Comparison of ENCODE assay signal across 1 cellular context in the genomic region with DNA sequence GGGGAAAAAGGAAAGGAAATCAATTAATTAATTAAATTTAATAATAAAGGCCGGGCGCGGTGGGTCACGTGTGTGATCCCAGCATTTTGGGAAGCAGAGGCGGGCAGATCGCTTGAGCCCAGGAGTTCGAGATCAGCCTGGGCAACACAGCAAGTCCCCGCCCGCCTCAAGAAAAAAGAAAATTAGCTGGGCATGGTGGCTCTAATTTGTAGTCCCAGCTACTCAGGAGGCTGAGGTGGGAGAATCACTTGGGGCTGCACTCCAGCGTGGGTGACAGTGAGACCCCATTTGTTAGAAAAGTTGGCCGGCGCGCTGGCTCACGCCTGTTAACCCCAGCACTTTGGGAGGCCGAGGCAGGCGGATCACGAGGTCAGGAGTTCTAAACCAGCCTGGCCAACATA.
TF ChIP-seq lines count a peak whose summit lies in the region.

No MANE protein-coding gene starts in this region.

TF ChIP-seq in K562, 482 proteins besides CTCF, POLR2A, EP300 and RAD21:
- TF ChIP-seq ZC3H8 (IDR thresholded peaks at IDR 0.05) = no peak
- no peak for TF ChIP-seq PYGO2 (tag; IDR thresholded peaks at IDR 0.05)
- no peak for TF ChIP-seq CCNT2 (IDR thresholded peaks at IDR 0.05; ENCODE audit: borderline replicate concordance, extremely low read depth, insufficient read length, low read depth, low read length)
- TF ChIP-seq CBX2 (IDR thresholded peaks at IDR 0.05; ENCODE audit: insufficient read depth, low read length, poor library complexity, severe bottlenecking) = no peak
- no peak for TF ChIP-seq C11orf30 (IDR thresholded peaks at IDR 0.05; ENCODE audit: low read depth)
- no peak for TF ChIP-seq THRAP3 (IDR thresholded peaks at IDR 0.05; ENCODE audit: borderline replicate concordance)
- TF ChIP-seq, protein P1, sequence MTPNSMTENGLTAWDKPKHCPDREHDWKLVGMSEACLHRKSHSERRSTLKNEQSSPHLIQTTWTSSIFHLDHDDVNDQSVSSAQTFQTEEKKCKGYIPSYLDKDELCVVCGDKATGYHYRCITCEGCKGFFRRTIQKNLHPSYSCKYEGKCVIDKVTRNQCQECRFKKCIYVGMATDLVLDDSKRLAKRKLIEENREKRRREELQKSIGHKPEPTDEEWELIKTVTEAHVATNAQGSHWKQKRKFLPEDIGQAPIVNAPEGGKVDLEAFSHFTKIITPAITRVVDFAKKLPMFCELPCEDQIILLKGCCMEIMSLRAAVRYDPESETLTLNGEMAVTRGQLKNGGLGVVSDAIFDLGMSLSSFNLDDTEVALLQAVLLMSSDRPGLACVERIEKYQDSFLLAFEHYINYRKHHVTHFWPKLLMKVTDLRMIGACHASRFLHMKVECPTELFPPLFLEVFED (CRISPR knock-in tag; conservative IDR thresholded peaks at IDR 0.05) = no peak
- TF ChIP-seq RCOR1 (IDR thresholded peaks at IDR 0.05; ENCODE audit: borderline replicate concordance in 1 of 2, low read depth in 2 of 2, low read length in 2 of 2) = no peak
- no peak for TF ChIP-seq ZNF766 (CRISPR knock-in tag; conservative IDR thresholded peaks at IDR 0.05)
